Comparison of ENCODE assay signal across 1 cellular context in genomic region chr9:99823392-99824377, GRCh38.
TF ChIP-seq lines count a peak whose summit lies in the region.

No MANE protein-coding gene starts in this region.

TF ChIP-seq in WTC11, 78 proteins besides CTCF, POLR2A, EP300 and RAD21 (continued from another document):
- TF ChIP-seq ZSCAN18 (CRISPR knock-in tag; IDR thresholded peaks at IDR 0.05), result no peak
- TF ChIP-seq TP53 (CRISPR knock-in tag; IDR thresholded peaks at IDR 0.05), result no peak
- TF ChIP-seq GABPB1 (CRISPR knock-in tag; IDR thresholded peaks at IDR 0.05), result no peak
- no peak for TF ChIP-seq PREB (CRISPR knock-in tag; IDR thresholded peaks at IDR 0.05; ENCODE audit: borderline replicate concordance)
- TF ChIP-seq FOXJ3 (CRISPR knock-in tag; IDR thresholded peaks at IDR 0.05; ENCODE audit: borderline replicate concordance), result no peak
- no peak for TF ChIP-seq EMX1 (CRISPR knock-in tag; IDR thresholded peaks at IDR 0.05)
- no peak for TF ChIP-seq IRF1 (CRISPR knock-in tag; IDR thresholded peaks at IDR 0.05)
- TF ChIP-seq ZNF425 (CRISPR knock-in tag; conservative IDR thresholded peaks at IDR 0.05), result no peak
- no peak for TF ChIP-seq ZNF232 (CRISPR knock-in tag; IDR thresholded peaks at IDR 0.05)
- TF ChIP-seq SP1 (CRISPR knock-in tag; conservative IDR thresholded peaks at IDR 0.05), result no peak
- TF ChIP-seq MLX (CRISPR knock-in tag; IDR thresholded peaks at IDR 0.05), result no peak
- no peak for TF ChIP-seq PRRX2 (CRISPR knock-in tag; IDR thresholded peaks at IDR 0.05)
